ENCODE assay signal across 16 cellular contexts in the genomic region with DNA sequence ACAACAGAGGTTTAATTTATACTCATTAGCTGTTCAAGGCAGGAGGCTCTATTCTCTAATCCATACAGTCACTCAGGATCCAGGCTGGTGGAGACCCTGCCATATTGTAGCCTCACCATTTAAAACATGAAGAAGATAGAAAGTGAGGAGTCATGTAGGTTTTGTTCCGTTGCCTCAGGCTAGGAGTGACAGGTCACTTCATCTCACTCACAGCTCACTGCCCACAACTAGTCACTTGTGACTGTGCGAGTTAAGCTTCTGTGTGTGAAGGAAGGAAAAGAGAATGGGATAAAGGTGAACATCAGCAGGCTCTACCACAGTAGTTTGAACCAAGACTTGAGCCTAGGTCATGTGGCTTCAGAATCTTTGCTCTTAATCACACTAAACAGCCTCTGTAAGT.
"Had no signal": no experiment of that assay in that cellular context is flagged by ENCODE, and none has a peak within 500 bp of the region (broad histone marks: within the 10 kb centered on the region; RNA-seq: fewer than 3 reads in every experiment).

No MANE protein-coding gene starts in this region.

- H3K36me3 ChIP-seq: heart left ventricle, right lobe of liver, tibial artery, upper lobe of right lung, vagina had no signal

- ATAC-seq: heart left ventricle; naive thymus-derived CD4-positive, alpha-beta T cell; psoas muscle; right lobe of liver; stimulated activated memory B cell treated with anti-CD40 and anti-IgM and Interleukin-4, amounts not matched to agents 10 μg/mL and 1 μg/mL and 100 μg/mL, for 72 hours; upper lobe of right lung had no signal

- H2AFZ ChIP-seq: parathyroid adenoma had no signal

- H3K27ac ChIP-seq: heart left ventricle, parathyroid adenoma, psoas muscle, right lobe of liver, tibial artery, upper lobe of right lung, vagina had no signal

- H3K9me3 ChIP-seq: psoas muscle, right lobe of liver, tibial artery, upper lobe of right lung, vagina had no signal

- H3K4me1 ChIP-seq: parathyroid adenoma, psoas muscle, upper lobe of right lung had no signal

- H3K4me3 ChIP-seq: heart left ventricle, psoas muscle, right lobe of liver, tibial artery, upper lobe of right lung, vagina had no signal

- DNase-seq: dermis blood vessel endothelial cell; heart left ventricle; hippocampal formation; mammary epithelial cell; naive thymus-derived CD4-positive, alpha-beta T cell; nephron progenitor cell; psoas muscle; retina; right lobe of liver; stimulated activated CD4-positive, alpha-beta T cell treated with anti-CD3 and anti-CD28 coated beads, Interleukin-4, amount 100 ng/mL, for 1 hour; stimulated activated CD8-positive, alpha-beta memory T cell treated with anti-CD3 and anti-CD28 coated beads, Interleukin-4, amount 100 ng/mL, for 48 hours; tibial artery; upper lobe of right lung had no signal

- H3K79me2 ChIP-seq: parathyroid adenoma had no signal

- H3K27me3 ChIP-seq: heart left ventricle, right lobe of liver, tibial artery, upper lobe of right lung, vagina had no signal

- H3K9ac ChIP-seq: parathyroid adenoma had no signal
